In genomic region chr18:55539240-55539639, GRCh38 we compare ENCODE assay signal across 1 cellular context.
TF ChIP-seq lines count a peak whose summit lies in the region.

No MANE protein-coding gene starts in this region.

TF ChIP-seq in WTC11, 78 proteins besides CTCF, POLR2A, EP300 and RAD21 (continued from another document):
- no peak for TF ChIP-seq NFYB (CRISPR knock-in tag; conservative IDR thresholded peaks at IDR 0.05; ENCODE audit: low read depth)
- no peak for TF ChIP-seq E2F1 (CRISPR knock-in tag; IDR thresholded peaks at IDR 0.05)
TF ChIP-seq in WTC11: peak in this region for 0.
